In the genomic region with DNA sequence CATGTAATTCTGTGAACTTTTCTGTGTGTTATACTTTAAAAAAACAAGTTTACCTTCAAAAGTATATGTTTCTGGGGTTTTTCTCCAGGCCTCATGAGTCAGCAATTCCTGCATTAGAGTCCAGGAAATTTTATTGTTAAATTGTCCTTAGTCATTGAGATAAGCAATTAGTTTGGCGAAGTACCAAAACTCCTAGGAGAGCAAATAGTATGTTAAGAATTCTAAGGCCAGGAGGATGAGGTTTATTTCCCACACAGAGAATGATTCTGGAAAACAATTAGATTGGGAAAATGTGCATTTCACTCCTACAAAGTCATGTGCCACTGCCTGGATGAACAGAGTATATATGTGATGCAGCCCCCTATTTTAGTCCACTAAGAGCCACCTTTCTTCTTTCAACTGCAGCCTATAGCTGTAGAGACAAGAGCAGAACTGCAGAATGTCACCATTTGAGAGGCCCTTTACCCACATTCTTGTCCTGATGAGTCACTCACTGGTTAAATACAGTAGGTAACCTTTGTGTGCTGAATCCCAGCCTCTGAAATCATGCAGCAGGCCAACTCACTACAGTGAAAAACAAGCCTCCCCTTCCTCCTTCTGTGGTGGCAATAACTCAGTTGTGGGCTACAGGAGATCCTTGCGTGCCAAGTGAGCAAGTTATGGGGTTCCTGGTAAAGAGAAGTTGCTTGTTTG, we compare ENCODE assay signal across 9 cellular contexts.
A peak's percentile ranks its signal among the peaks of the same experiment; 100 is the strongest.
DNase-seq lines count a peak whose midpoint lies in the region; ATAC-seq and TF ChIP-seq lines count a peak whose summit lies in the region.
"Had no signal": no experiment of that assay in that cellular context is flagged by ENCODE, and none has a peak within 500 bp of the region (broad histone marks: within the 10 kb centered on the region; RNA-seq: fewer than 3 reads in every experiment).

No MANE protein-coding gene starts in this region.

- H3K36me3 ChIP-seq in breast epithelium = no peaks in the 10 kb centered on the region

- TF ChIP-seq CTCF in breast epithelium (IDR thresholded peaks at IDR 0.05) (no peak), mesothelial cell of epicardium (IDR thresholded peaks at IDR 0.05; ENCODE audit: unreplicated experiment) (no peak)

- no peak overlapping the region for H3K4me3 Mint-ChIP-seq in mesothelial cell of epicardium

- H3K4me1 ChIP-seq in breast epithelium = peaks cover 0 to 14% of the 10 kb centered on the region in 2 donors

- intact Hi-C loops in breast epithelium (cut with DNase I; ENCODE audit: low total_unique reads) = no loop called here

- no peaks in the 10 kb centered on the region for H3K27me3 ChIP-seq in breast epithelium

- H3K36me3 Mint-ChIP-seq in mesothelial cell of epicardium = no peaks in the 10 kb centered on the region

- TF ChIP-seq POLR2A in breast epithelium (IDR thresholded peaks at IDR 0.05) = no peak

- peak; percentile 46 for DNase-seq in DMS153 (lab: John Stamatoyannopoulos, UW)
- DNase-seq in MV-4-11 (lab: John Stamatoyannopoulos, UW) = peak; percentile 50
- DNase-seq in breast epithelium (ENCODE audit: low spot score in 2 of 2) = no peak
- DNase-seq in mesothelial cell of epicardium (ENCODE audit: low spot score in 2 of 2, unreplicated experiment in 2 of 2) = no peak
- no peak for DNase-seq in D341Med (ENCODE audit: low spot score)

- peak overlapping the region; percentile 81 for H3K27ac Mint-ChIP-seq in mesothelial cell of epicardium

- ATAC-seq in HG02938 (IDR thresholded peaks at IDR 0.05; ENCODE audit: unreplicated experiment) (no peak), GM21717 (IDR thresholded peaks at IDR 0.05; ENCODE audit: unreplicated experiment) (no peak), HG02970 (IDR thresholded peaks at IDR 0.05; ENCODE audit: low FRiP score, unreplicated experiment) (no peak)

- H3K27ac ChIP-seq in breast epithelium = peak overlapping the region; percentile 53 to 54
- H3K27ac ChIP-seq: HL-60 had no signal

- no peaks in the 10 kb centered on the region for H3K27me3 Mint-ChIP-seq in mesothelial cell of epicardium (ENCODE audit: low read depth)

- peaks cover 18% of the 10 kb centered on the region for H3K4me1 Mint-ChIP-seq in mesothelial cell of epicardium

- no peak overlapping the region for H3K4me3 ChIP-seq in breast epithelium

- no peaks in the 10 kb centered on the region for H3K9me3 ChIP-seq in breast epithelium

- no peaks in the 10 kb centered on the region for H3K9me3 Mint-ChIP-seq in mesothelial cell of epicardium

Comparison
In these comparisons a context has a peak if more than half of its experiments do, and no peak if none do; other contexts are left out.
1. DNase-seq: peak in DMS153 (single experiment) and MV-4-11 (single experiment); none in breast epithelium (0 of 2), mesothelial cell of epicardium (0 of 2) and D341Med (single experiment).